14 cellular contexts compared by ENCODE assay signal in the genomic region with DNA sequence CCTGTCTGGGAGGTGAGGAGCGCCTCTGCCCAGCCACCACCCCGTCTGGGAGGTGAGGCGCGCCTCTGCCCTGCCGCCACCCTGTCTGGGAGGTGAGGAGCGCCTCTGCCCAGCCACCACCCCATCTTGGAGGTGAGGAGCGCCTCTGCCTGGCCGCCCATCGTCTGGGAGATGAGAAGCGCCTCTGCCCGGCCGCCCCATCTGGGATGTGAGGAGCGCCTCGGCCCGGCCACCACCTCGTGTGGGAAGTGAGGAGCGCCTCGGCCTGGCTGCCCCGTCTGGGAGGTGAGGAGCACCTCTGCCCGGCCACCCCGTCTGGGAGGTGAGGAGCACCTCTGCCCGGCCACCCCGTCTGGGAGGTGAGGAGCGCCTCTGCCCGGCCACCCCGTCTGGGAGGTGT. TPM values are rescaled to one million over a fixed set of nuclear protein-coding genes. Genes with fewer than 3 reads are reported as not detected.
"Had no signal": no experiment of that assay in that cellular context is flagged by ENCODE, and none has a peak within 500 bp of the region (broad histone marks: within the 10 kb centered on the region; RNA-seq: fewer than 3 reads in every experiment).

No MANE protein-coding gene starts in this region.

RNA-seq across cellular contexts. Expression of gene SLC35G4, which starts 38.4 kb away (rescaled TPM):
- total RNA-seq: stomach, subcutaneous adipose tissue, suprapubic skin, temporal lobe, testis, thoracic aorta, thyroid gland, tibial nerve, transverse colon, upper lobe of left lung, upper lobe of right lung, ureter, urinary bladder, uterus had no signal
